In the genomic region with DNA sequence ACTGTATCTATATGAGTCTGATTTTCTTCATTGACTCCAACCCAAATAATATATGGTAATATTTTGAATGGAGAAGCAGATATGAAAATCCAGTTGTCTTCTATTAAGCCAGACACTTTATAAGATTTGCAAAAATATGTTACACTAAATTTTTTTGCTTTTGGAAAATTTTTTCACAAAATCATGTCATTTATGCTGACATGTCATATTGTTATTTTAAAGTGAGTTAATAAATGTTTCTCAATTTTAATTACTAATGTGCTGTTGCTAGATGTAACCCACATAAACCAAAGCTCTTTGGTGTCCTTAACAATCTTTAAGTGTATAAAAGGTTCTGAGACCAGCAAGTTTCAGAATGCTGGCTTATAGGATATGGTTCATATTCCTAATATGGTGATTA, we compare ENCODE assay signal across 19 cellular contexts.
"Had no signal": no experiment of that assay in that cellular context is flagged by ENCODE, and none has a peak within 500 bp of the region (broad histone marks: within the 10 kb centered on the region; RNA-seq: fewer than 3 reads in every experiment).

No MANE protein-coding gene starts in this region.

- FAIRE-seq: endothelial cell of umbilical vein, TTC549 had no signal

- ATAC-seq: foreskin keratinocyte had no signal

- H3K27ac Mint-ChIP-seq: activated naive CD8-positive, alpha-beta T cell had no signal

- H3K36me3 Mint-ChIP-seq: activated naive CD8-positive, alpha-beta T cell had no signal

- H3K27me3 Mint-ChIP-seq: activated naive CD8-positive, alpha-beta T cell had no signal

- H3K9me3 Mint-ChIP-seq: nephron had no signal

- H3K4me3 Mint-ChIP-seq: activated naive CD8-positive, alpha-beta T cell had no signal

- H3K9me3 ChIP-seq: transverse colon, vagina had no signal

- H3K27ac ChIP-seq: brain microvascular endothelial cell, foreskin keratinocyte, vagina had no signal

- DNase-seq: activated CD4-positive, alpha-beta T cell treated with anti-CD3 and anti-CD28 coated beads, Interleukin-2, amount 50 U/mL, for 1 hour; activated CD8-positive, alpha-beta memory T cell treated with anti-CD3 and anti-CD28 coated beads for 24 hours; activated gamma-delta T cell treated with Interleukin-2 at 50 U/mL for 16 hours; brain microvascular endothelial cell; cortex of kidney; effector CD8-positive, alpha-beta T cell; foreskin keratinocyte; kidney glomerular epithelial cell; mesendoderm; nucleus accumbens; stimulated activated CD4-positive, alpha-beta T cell treated with anti-CD3 and anti-CD28 coated beads, Interleukin-15, amount 100 ng/mL, for 24 hours; stimulated activated CD4-positive, alpha-beta T cell treated with anti-CD3 and anti-CD28 coated beads, Interleukin-4, amount 100 ng/mL, for 1 hour; stimulated activated naive CD4-positive, alpha-beta T cell treated with Interleukin-2 at 50 U/mL for 16 hours; transverse colon had no signal

- H3K4me3 ChIP-seq: transverse colon had no signal

- H3K36me3 ChIP-seq: brain microvascular endothelial cell, transverse colon, vagina had no signal

- H3K27me3 ChIP-seq: brain microvascular endothelial cell, foreskin keratinocyte, transverse colon, vagina had no signal
